2 cellular contexts compared by ENCODE assay signal in genomic region chr15:65525622-65526021, GRCh38.
TF ChIP-seq lines count a peak whose summit lies in the region.

No MANE protein-coding gene starts in this region.

TF ChIP-seq in endothelial cell of umbilical vein, 7 proteins besides CTCF, POLR2A, EP300 and RAD21:
- TF ChIP-seq MYC (IDR thresholded peaks at IDR 0.05; ENCODE audit: low read depth, low read length): no peak
- TF ChIP-seq GATA2 (IDR thresholded peaks at IDR 0.05; ENCODE audit: insufficient read depth, insufficient read length, low read depth, low read length): peak; percentile 93

TF ChIP-seq in GM12891, 5 proteins besides CTCF, POLR2A, EP300 and RAD21:
- no peak for TF ChIP-seq SPI1 (IDR thresholded peaks at IDR 0.05; ENCODE audit: low read depth, low read length)
TF ChIP-seq in GM12891: peak in this region for 0.
